9 cellular contexts compared by ENCODE assay signal in genomic region chr5:176809544-176810083, GRCh38. TPM values are rescaled to one million over a fixed set of nuclear protein-coding genes. Genes with fewer than 3 reads are reported as not detected.
DNase-seq lines count a peak whose midpoint lies in the region; ATAC-seq, FAIRE-seq and TF ChIP-seq lines count a peak whose summit lies in the region.
"Had no signal": no experiment of that assay in that cellular context is flagged by ENCODE, and none has a peak within 500 bp of the region (broad histone marks: within the 10 kb centered on the region; RNA-seq: fewer than 3 reads in every experiment).

No MANE protein-coding gene starts in this region.

- RAD21 ChIA-PET in HCT116 (lab: Charles Lee; ENCODE audit: low non-redundant PET in 1 of 2, low total read pairs in 2 of 2, uncharacterized antibody in 2 of 2, unreplicated experiment in 2 of 2), result interaction anchor here in 1 of 2 experiments (1.1 kb wide), 1 partner anchor 149 kb away, joined by 3 read pairs; no protein-coding TSS in a partner anchor

- H3K36me3 ChIP-seq in BLaER1 (no peaks in the 10 kb centered on the region), HCT116 (ENCODE audit: control insufficient read depth in 1 of 2, insufficient read depth in 2 of 2, low read length in 2 of 2) (no peaks in the 10 kb centered on the region), astrocyte (ENCODE audit: insufficient read depth, low read length) (no peaks in the 10 kb centered on the region)
- H3K36me3 ChIP-seq in naive thymus-derived CD4-positive, alpha-beta T cell (ENCODE audit: control insufficient read depth in 2 of 3, insufficient read depth in 3 of 3, low read length in 3 of 3), result no peaks in the 10 kb centered on the region

- H3K27ac ChIP-seq in BLaER1 (no peak overlapping the region), HCT116 (ENCODE audit: low read depth, low read length) (no peak overlapping the region; the same call in 1 of the 2 replicates), astrocyte (ENCODE audit: low read depth, low read length) (no peak overlapping the region)
- no peak overlapping the region for H3K27ac ChIP-seq in naive thymus-derived CD4-positive, alpha-beta T cell (ENCODE audit: low read depth, low read length)

- no peak for DNase-seq in HCT116 (ENCODE audit: low read depth, low spot score)
- DNase-seq in astrocyte (ENCODE audit: low read depth), result no peak
- DNase-seq in naive thymus-derived CD4-positive, alpha-beta T cell, result no peak
- DNase-seq in cortex of kidney (lab: John Stamatoyannopoulos, UW), result no peak
- no peak for DNase-seq in stimulated activated CD4-positive, alpha-beta T cell treated with anti-CD3 and anti-CD28 coated beads, Interleukin-4, amount 100 ng/mL, for 4 hours

- H3K27ac Mint-ChIP-seq in astrocyte (ENCODE audit: unreplicated experiment), result no peak overlapping the region
- H3K27ac Mint-ChIP-seq in naive thymus-derived CD4-positive, alpha-beta T cell, result no peak overlapping the region

- no peak for FAIRE-seq in astrocyte (lab: Jason Lieb, UNC)

- H3K27me3 Mint-ChIP-seq in astrocyte (ENCODE audit: low read depth, unreplicated experiment), result peaks cover 76% of the 10 kb centered on the region
- peaks cover 68 to 75% (median 73%) of the 10 kb centered on the region in 5 donors for H3K27me3 Mint-ChIP-seq in naive thymus-derived CD4-positive, alpha-beta T cell

- no peaks in the 10 kb centered on the region for H3K9me3 ChIP-seq in BLaER1
- no peaks in the 10 kb centered on the region for H3K9me3 ChIP-seq in HCT116 (ENCODE audit: control insufficient read depth in 1 of 2, insufficient read depth in 1 of 2, low read depth in 1 of 2, low read length in 2 of 2)
- no peaks in the 10 kb centered on the region for H3K9me3 ChIP-seq in astrocyte (ENCODE audit: insufficient read depth, low read depth, low read length)
- H3K9me3 ChIP-seq in naive thymus-derived CD4-positive, alpha-beta T cell (ENCODE audit: control insufficient read depth in 2 of 3, low read length in 3 of 3), result no peaks in the 10 kb centered on the region

- CTCF ChIA-PET in HCT116 (lab: Charles Lee), result interaction anchor here (1.0 kb wide), 1 partner anchor 149 kb away, joined by 5 read pairs; no protein-coding TSS in a partner anchor
- CTCF ChIA-PET in naive thymus-derived CD4-positive, alpha-beta T cell (lab: Charles Lee), result no interaction called here

- ATAC-seq in HCT116, result peak; percentile 5; the same call in 1 of the 2 replicates
- ATAC-seq in naive thymus-derived CD4-positive, alpha-beta T cell, result no peak
- no peak for ATAC-seq in GM19452 (IDR thresholded peaks at IDR 0.05; ENCODE audit: unreplicated experiment)
- no peak for ATAC-seq in GM21786 (IDR thresholded peaks at IDR 0.05; ENCODE audit: unreplicated experiment)

- peaks cover 95% of the 10 kb centered on the region for H3K27me3 ChIP-seq in BLaER1
- H3K27me3 ChIP-seq in HCT116 (ENCODE audit: insufficient read depth, low read length), result peaks cover 20% of the 10 kb centered on the region; the same call in 1 of the 2 replicates
- H3K27me3 ChIP-seq in astrocyte (ENCODE audit: insufficient read depth, low read length), result peaks cover 50% of the 10 kb centered on the region
- H3K27me3 ChIP-seq in naive thymus-derived CD4-positive, alpha-beta T cell (ENCODE audit: control insufficient read depth in 2 of 2, insufficient read depth in 2 of 2, low read length in 2 of 2), result peaks cover 0 to 4% of the 10 kb centered on the region in 2 donors

- H3K9me2 ChIP-seq in HCT116 (ENCODE audit: insufficient read depth), result no peaks in the 10 kb centered on the region

- POLR2A ChIA-PET in HCT116 (lab: Charles Lee), result no interaction called here
- POLR2A ChIA-PET in naive thymus-derived CD4-positive, alpha-beta T cell (lab: Charles Lee), result no interaction called here

- H4K20me1 ChIP-seq in BLaER1 (peaks cover 86% of the 10 kb centered on the region), HCT116 (ENCODE audit: insufficient read depth) (no peaks in the 10 kb centered on the region), astrocyte (ENCODE audit: insufficient read depth, low read length) (peaks cover 9% of the 10 kb centered on the region)

- peaks cover 3% of the 10 kb centered on the region for H3K9me3 Mint-ChIP-seq in astrocyte (ENCODE audit: unreplicated experiment)
- peaks cover 0 to 4% (median 0%) of the 10 kb centered on the region in 11 donors for H3K9me3 Mint-ChIP-seq in naive thymus-derived CD4-positive, alpha-beta T cell

- H3K9ac ChIP-seq in BLaER1, result no peak overlapping the region
- H3K9ac ChIP-seq in HCT116 (ENCODE audit: low read length), result no peak overlapping the region
- H3K9ac ChIP-seq in astrocyte (ENCODE audit: low read length), result no peak overlapping the region

- H3K79me2 ChIP-seq in HCT116 (ENCODE audit: insufficient read depth, low read length) (no peaks in the 10 kb centered on the region), astrocyte (ENCODE audit: insufficient read depth, low read length) (no peaks in the 10 kb centered on the region)

- H3K36me3 Mint-ChIP-seq in astrocyte (ENCODE audit: low read depth, unreplicated experiment), result no peaks in the 10 kb centered on the region
- H3K36me3 Mint-ChIP-seq in naive thymus-derived CD4-positive, alpha-beta T cell, result no peaks in the 10 kb centered on the region

- H2AFZ ChIP-seq in HCT116 (ENCODE audit: low read depth, low read length, poor library complexity, severe bottlenecking) (no peak overlapping the region), astrocyte (ENCODE audit: low read depth, low read length) (no peak overlapping the region)

- peaks cover 5% of the 10 kb centered on the region for H3K4me1 Mint-ChIP-seq in astrocyte (ENCODE audit: low read depth, unreplicated experiment)
- peaks cover 7 to 17% (median 14%) of the 10 kb centered on the region in 7 donors for H3K4me1 Mint-ChIP-seq in naive thymus-derived CD4-positive, alpha-beta T cell

- TF ChIP-seq RAD21 in HCT116 (IDR thresholded peaks at IDR 0.05; ENCODE audit: low read depth), result no peak

- no peak for TF ChIP-seq CTCF in HCT116 (IDR thresholded peaks at IDR 0.05 in 2 of 3, conservative IDR thresholded peaks at IDR 0.05 in 1 of 3; ENCODE audit: borderline replicate concordance in 1 of 3, insufficient read depth in 1 of 3, low read depth in 2 of 3, low read length in 2 of 3)
- TF ChIP-seq CTCF in astrocyte (IDR thresholded peaks at IDR 0.05; ENCODE audit: insufficient read depth, low read depth, low read length), result no peak

- peak overlapping the region; percentile 64 for H3K4me3 Mint-ChIP-seq in astrocyte (ENCODE audit: unreplicated experiment)
- H3K4me3 Mint-ChIP-seq in naive thymus-derived CD4-positive, alpha-beta T cell, result peak overlapping the region; percentile 52 to 85 (median 80)

- no peak for TF ChIP-seq POLR2A in HCT116 (IDR thresholded peaks at IDR 0.05; ENCODE audit: borderline replicate concordance, extremely low read depth, insufficient read depth, insufficient read length)

- intact Hi-C loops in HCT116 (cut with micrococcal nuclease), result loop anchor here (10.0 kb wide), 1 partner anchor 955 kb away; no protein-coding TSS in a partner anchor
- intact Hi-C loops in naive thymus-derived CD4-positive, alpha-beta T cell (cut with micrococcal nuclease), result loop anchor here (5.0 kb wide), 1 partner anchor 152 kb away; no protein-coding TSS in a partner anchor

- no TSS peak for BruUV-seq in HCT116 (replicated peaks; lab: Mats Ljungman, UMichigan)

- H3K4me1 ChIP-seq in BLaER1, result peaks cover 26% of the 10 kb centered on the region
- peaks cover 5 to 29% of the 10 kb centered on the region in 2 experiments; a peak in 3 of 4 replicates for H3K4me1 ChIP-seq in HCT116 (ENCODE audit: control insufficient read depth in 1 of 2, insufficient read depth in 2 of 2, low read length in 2 of 2)
- peaks cover 12% of the 10 kb centered on the region for H3K4me1 ChIP-seq in astrocyte (ENCODE audit: insufficient read depth, low read length)
- H3K4me1 ChIP-seq in naive thymus-derived CD4-positive, alpha-beta T cell (ENCODE audit: control insufficient read depth in 2 of 2, insufficient read depth in 2 of 2, low read length in 2 of 2), result peaks cover 0 to 6% of the 10 kb centered on the region in 2 donors

- H3K4me2 ChIP-seq in BLaER1, result peak overlapping the region; percentile 92
- peak overlapping the region; percentile 73 for H3K4me2 ChIP-seq in HCT116 (ENCODE audit: low read length)
- H3K4me2 ChIP-seq in astrocyte (ENCODE audit: low read length), result peak overlapping the region; percentile 75

- peak overlapping the region; percentile 68 for H3K4me3 ChIP-seq in BLaER1
- peak overlapping the region in 1 of 2 experiments; percentile 50; a peak in 1 of 4 replicates for H3K4me3 ChIP-seq in HCT116 (replicated peaks in 1 of 2; ENCODE audit: low read depth in 1 of 2, low read length in 2 of 2)
- H3K4me3 ChIP-seq in astrocyte (ENCODE audit: insufficient read depth, low read depth, low read length), result no peak overlapping the region
- H3K4me3 ChIP-seq in naive thymus-derived CD4-positive, alpha-beta T cell (ENCODE audit: low read length), result no peak overlapping the region

TF ChIP-seq in HCT116, 20 proteins besides CTCF, POLR2A, EP300 and RAD21 (continues in another document):
- no peak for TF ChIP-seq CBX3 (IDR thresholded peaks at IDR 0.05; ENCODE audit: low read depth)
- TF ChIP-seq EZH2 (IDR thresholded peaks at IDR 0.05), result no peak
- TF ChIP-seq ELF1 (IDR thresholded peaks at IDR 0.05; ENCODE audit: borderline replicate concordance, low read depth), result no peak
- TF ChIP-seq EZH2phosphoT487 (IDR thresholded peaks at IDR 0.05; ENCODE audit: borderline replicate concordance), result no peak
- no peak for TF ChIP-seq ZBTB33 (IDR thresholded peaks at IDR 0.05; ENCODE audit: extremely low read depth, insufficient replicate concordance, low read length)
- TF ChIP-seq EGR1 (IDR thresholded peaks at IDR 0.05; ENCODE audit: low read depth), result no peak
- TF ChIP-seq ZFX (IDR thresholded peaks at IDR 0.05), result no peak
- no peak for TF ChIP-seq ZNF274 (IDR thresholded peaks at IDR 0.05; ENCODE audit: low read depth, low read length)
- no peak for TF ChIP-seq TCF7L2 (IDR thresholded peaks at IDR 0.05; ENCODE audit: borderline replicate concordance, extremely low read depth, insufficient read depth, insufficient read length)
- TF ChIP-seq JUND (IDR thresholded peaks at IDR 0.05), result no peak

RNA-seq across cellular contexts. Expression of gene UNC5A, which starts 0.7 kb away (rescaled TPM):
- total RNA-seq in HCT116 (2021; ENCODE audit: unreplicated experiment) (10.1 TPM), astrocyte (0.67 and 0.70 TPM in 2 replicates)
- 9.0 and 9.9 TPM in 2 replicates for polyA plus RNA-seq in HCT116 (2012)
- not detected for total RNA-seq in naive thymus-derived CD4-positive, alpha-beta T cell
- not detected for polyA plus RNA-seq in naive thymus-derived CD4-positive, alpha-beta T cell
- total RNA-seq: SK-MEL-5 had no signal
